ENCODE assay signal across 21 cellular contexts in genomic region chr3:116176974-116177555, GRCh38.
"Had no signal": no experiment of that assay in that cellular context is flagged by ENCODE, and none has a peak within 500 bp of the region (broad histone marks: within the 10 kb centered on the region; RNA-seq: fewer than 3 reads in every experiment).

No MANE protein-coding gene starts in this region.

- DNase-seq: Kasumi-1, MM.1S, NCI-H1092 treated with DMSO at 0.1 percent for 48 hours, NCI-H1436, NCI-H187, NCI-H2029, NCI-H2081 treated with DMSO at 0.1 percent for 48 hours, NCI-H2171, NCI-H226, NCI-H446, NCI-H510A, NCI-H524 treated with DMSO at 0.1 percent for 48 hours, NCI-H69, NCI-H774, RPMI8226, SHP77, SW 1271 had no signal

- H3K4me2 ChIP-seq: KMS-11 had no signal

- H3K4me3 ChIP-seq: K562 had no signal

- H3K27me3 Mint-ChIP-seq: IgD-negative memory B cell had no signal

- H3K9ac ChIP-seq: KMS-11 had no signal

- H3K4me3 Mint-ChIP-seq: IgD-negative memory B cell had no signal

- H3K36me3 Mint-ChIP-seq: IgD-negative memory B cell had no signal

- H3K27ac ChIP-seq: HL-60, KMS-11 had no signal

- H3K4me1 Mint-ChIP-seq: IgD-negative memory B cell had no signal

- ATAC-seq: K562 had no signal

- H3K27ac Mint-ChIP-seq: IgD-negative memory B cell had no signal
